Comparison of ENCODE assay signal across 14 cellular contexts in genomic region chr3:186452517-186452916, GRCh38.
DNase-seq lines count a peak whose midpoint lies in the region; ATAC-seq, FAIRE-seq and TF ChIP-seq lines count a peak whose summit lies in the region.
"Had no signal": no experiment of that assay in that cellular context is flagged by ENCODE, and none has a peak within 500 bp of the region (broad histone marks: within the 10 kb centered on the region; RNA-seq: fewer than 3 reads in every experiment).

No MANE protein-coding gene starts in this region.

- H3K56ac ChIP-seq in mesendoderm (ENCODE audit: low read length) = no peak overlapping the region

- POLR2A ChIA-PET in CD4-positive, alpha-beta T cell (lab: Charles Lee) = no interaction called here

- no peak overlapping the region for H2BK15ac ChIP-seq in mesendoderm (replicated peaks; ENCODE audit: low read depth)

- no peaks in the 10 kb centered on the region for H3K4me1 Mint-ChIP-seq in CD4-positive, alpha-beta T cell (ENCODE audit: low read depth)
- H3K4me1 Mint-ChIP-seq: activated naive CD8-positive, alpha-beta T cell treated with anti-CD3 and anti-CD28 coated beads, Interleukin-2, amount 50 U/mL, for 24 hours had no signal

- no peak overlapping the region for H3K9ac ChIP-seq in mesendoderm (ENCODE audit: low read length)

- H3K9me3 ChIP-seq in CD4-positive, alpha-beta T cell (ENCODE audit: control insufficient read depth, low read length) = no peaks in the 10 kb centered on the region

- H3K27ac Mint-ChIP-seq in CD4-positive, alpha-beta T cell = no peak overlapping the region
- H3K27ac Mint-ChIP-seq: activated naive CD8-positive, alpha-beta T cell treated with anti-CD3 and anti-CD28 coated beads, Interleukin-2, amount 50 U/mL, for 24 hours had no signal

- no peak overlapping the region for H3K18ac ChIP-seq in mesendoderm (ENCODE audit: low read length)

- H4K8ac ChIP-seq in mesendoderm (ENCODE audit: low read depth, low read length) = no peak overlapping the region

- H3K4me1 ChIP-seq in mesendoderm (ENCODE audit: control insufficient read depth, low read depth, low read length) = no peaks in the 10 kb centered on the region

- no peak overlapping the region for H3K4me3 ChIP-seq in cardiac fibroblast (replicated peaks in 1 of 2; ENCODE audit: low read depth in 2 of 2, low read length in 2 of 2)
- H3K4me3 ChIP-seq in mesendoderm (ENCODE audit: low read length) = no peak overlapping the region
- H3K4me3 ChIP-seq: GM12878 had no signal

- H4K5ac ChIP-seq in mesendoderm (ENCODE audit: low read length) = no peak overlapping the region

- no peak for FAIRE-seq in HTR-8/SVneo (lab: Jason Lieb, UNC)
- FAIRE-seq: endometrium, GM12878 had no signal

- H3K79me1 ChIP-seq in mesendoderm (ENCODE audit: low read length) = no peaks in the 10 kb centered on the region

- CTCF ChIA-PET in CD4-positive, alpha-beta T cell (lab: Charles Lee) = no interaction called here

- H3K36me3 ChIP-seq in mesendoderm (ENCODE audit: control insufficient read depth, insufficient read depth, low read length) = no peaks in the 10 kb centered on the region

- intact Hi-C loops in CD4-positive, alpha-beta T cell (cut with DNase I, micrococcal nuclease) = no loop called here

- no peak overlapping the region for H2BK120ac ChIP-seq in mesendoderm (ENCODE audit: low read depth, low read length)

- H3K79me2 ChIP-seq in mesendoderm (ENCODE audit: control insufficient read depth, insufficient read depth, low read length) = no peaks in the 10 kb centered on the region

- no peak overlapping the region for H3K4me2 ChIP-seq in mesendoderm (ENCODE audit: low read length)

- no peak overlapping the region for H3K4me3 Mint-ChIP-seq in CD4-positive, alpha-beta T cell
- H3K4me3 Mint-ChIP-seq: activated naive CD8-positive, alpha-beta T cell treated with anti-CD3 and anti-CD28 coated beads, Interleukin-2, amount 50 U/mL, for 24 hours had no signal

- H3K23ac ChIP-seq in mesendoderm (ENCODE audit: low read length) = no peak overlapping the region

- WGBS in mesendoderm (ENCODE audit: extremely low coverage, insufficient coverage, low lambda C conversion rate) = no CpG with 5 or more reads among the region's 8 CpGs

- no peak for ATAC-seq in HG02678 (IDR thresholded peaks at IDR 0.05; ENCODE audit: unreplicated experiment)
- no peak for ATAC-seq in CD4-positive, alpha-beta T cell (ENCODE audit: poor library complexity)
- ATAC-seq: activated naive CD8-positive, alpha-beta T cell treated with anti-CD3 and anti-CD28 coated beads, Interleukin-2, amount 50 U/mL, for 24 hours; GM12878; left colon had no signal

- H3K27ac ChIP-seq in mesendoderm (ENCODE audit: low read depth, low read length) = no peak overlapping the region
- H3K27ac ChIP-seq in CD4-positive, alpha-beta T cell (ENCODE audit: low read depth, low read length) = no peak overlapping the region

- H2BK5ac ChIP-seq in mesendoderm (ENCODE audit: low read length) = no peak overlapping the region

- no peak overlapping the region for H2AK5ac ChIP-seq in mesendoderm (ENCODE audit: low read length)

- no peaks in the 10 kb centered on the region for H3K27me3 ChIP-seq in mesendoderm (ENCODE audit: insufficient read depth, low read length, poor library complexity)
- no peaks in the 10 kb centered on the region for H3K27me3 ChIP-seq in CD4-positive, alpha-beta T cell (ENCODE audit: control insufficient read depth, insufficient read depth, low read length)

- DNase-seq in AG20443 (ENCODE audit: low spot score) (peak; percentile 60), HTR-8/SVneo (ENCODE audit: insufficient read length, low spot score) (peak; percentile 37), cardiac fibroblast (ENCODE audit: low read depth in 2 of 2) (peak; percentile 83 to 85), mesendoderm (peak; percentile 27), NCI-H1417 (lab: John Stamatoyannopoulos, UW) (no peak), NCI-H146 treated with DMSO at 0.1 percent for 48 hours (lab: John Stamatoyannopoulos, UW; ENCODE audit: unreplicated experiment) (no peak)
- no peak for DNase-seq in CD4-positive, alpha-beta T cell
- DNase-seq: activated naive CD8-positive, alpha-beta T cell treated with anti-CD3 and anti-CD28 coated beads, Interleukin-2, amount 50 U/mL, for 24 hours; left colon; NCI-H1048; T-helper 1 cell had no signal

- no peaks in the 10 kb centered on the region for H3K36me3 Mint-ChIP-seq in CD4-positive, alpha-beta T cell (ENCODE audit: low read depth)

- H3K27me3 Mint-ChIP-seq in CD4-positive, alpha-beta T cell = no peaks in the 10 kb centered on the region

- H3K4ac ChIP-seq in mesendoderm (ENCODE audit: low read depth, low read length) = no peak overlapping the region

- no peak for TF ChIP-seq CTCF in cardiac fibroblast (IDR thresholded peaks at IDR 0.05; ENCODE audit: low read depth, low read length)
- no peak for TF ChIP-seq CTCF in CD4-positive, alpha-beta T cell (IDR thresholded peaks at IDR 0.05)

- no peaks in the 10 kb centered on the region for H3K9me3 Mint-ChIP-seq in CD4-positive, alpha-beta T cell
- H3K9me3 Mint-ChIP-seq: activated naive CD8-positive, alpha-beta T cell treated with anti-CD3 and anti-CD28 coated beads, Interleukin-2, amount 50 U/mL, for 24 hours had no signal

Comparison
In these comparisons a context has a peak if more than half of its experiments do, and no peak if none do; other contexts are left out.
1. DNase-seq: peak in AG20443 (single experiment), HTR-8/SVneo (single experiment), cardiac fibroblast (2 of 2) and mesendoderm (single experiment); none in NCI-H1417 (0 of 3), NCI-H146 treated with DMSO at 0.1 percent for 48 hours (single experiment) and CD4-positive, alpha-beta T cell (0 of 10).